In genomic region chr5:112867411-112867810, GRCh38 we compare ENCODE assay signal across 2 cellular contexts.
TF ChIP-seq lines count a peak whose summit lies in the region.

No MANE protein-coding gene starts in this region.

TF ChIP-seq in HepG2, 621 proteins besides CTCF, POLR2A, EP300 and RAD21:
- TF ChIP-seq, protein P1, sequence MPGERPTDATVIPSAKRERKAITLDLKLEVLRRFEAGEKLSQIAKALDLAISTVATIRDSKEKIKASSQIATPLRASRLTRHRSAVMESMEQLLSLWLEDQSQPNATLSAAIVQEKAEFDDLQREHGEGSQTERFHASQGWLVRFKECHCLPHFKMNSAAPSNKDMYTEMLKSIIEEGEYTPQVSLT (CRISPR knock-in tag; IDR thresholded peaks at IDR 0.05; ENCODE audit: borderline replicate concordance, low read depth), result no peak
- TF ChIP-seq, protein P2, sequence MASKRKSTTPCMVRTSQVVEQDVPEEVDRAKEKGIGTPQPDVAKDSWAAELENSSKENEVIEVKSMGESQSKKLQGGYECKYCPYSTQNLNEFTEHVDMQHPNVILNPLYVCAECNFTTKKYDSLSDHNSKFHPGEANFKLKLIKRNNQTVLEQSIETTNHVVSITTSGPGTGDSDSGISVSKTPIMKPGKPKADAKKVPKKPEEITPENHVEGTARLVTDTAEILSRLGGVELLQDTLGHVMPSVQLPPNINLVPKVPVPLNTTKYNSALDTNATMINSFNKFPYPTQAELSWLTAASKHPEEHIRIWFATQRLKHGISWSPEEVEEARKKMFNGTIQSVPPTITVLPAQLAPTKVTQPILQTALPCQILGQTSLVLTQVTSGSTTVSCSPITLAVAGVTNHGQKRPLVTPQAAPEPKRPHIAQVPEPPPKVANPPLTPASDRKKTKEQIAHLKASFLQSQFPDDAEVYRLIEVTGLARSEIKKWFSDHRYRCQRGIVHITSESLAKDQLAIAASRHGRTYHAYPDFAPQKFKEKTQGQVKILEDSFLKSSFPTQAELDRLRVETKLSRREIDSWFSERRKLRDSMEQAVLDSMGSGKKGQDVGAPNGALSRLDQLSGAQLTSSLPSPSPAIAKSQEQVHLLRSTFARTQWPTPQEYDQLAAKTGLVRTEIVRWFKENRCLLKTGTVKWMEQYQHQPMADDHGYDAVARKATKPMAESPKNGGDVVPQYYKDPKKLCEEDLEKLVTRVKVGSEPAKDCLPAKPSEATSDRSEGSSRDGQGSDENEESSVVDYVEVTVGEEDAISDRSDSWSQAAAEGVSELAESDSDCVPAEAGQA (IDR thresholded peaks at IDR 0.05; ENCODE audit: low read depth), result no peak
- TF ChIP-seq, protein P2 (CRISPR knock-in tag; IDR thresholded peaks at IDR 0.05; ENCODE audit: borderline replicate concordance), result no peak
- TF ChIP-seq HNRNPK (IDR thresholded peaks at IDR 0.05; ENCODE audit: low read depth, low read length, poor library complexity, severe bottlenecking), result no peak
- no peak for TF ChIP-seq ZNF280B (CRISPR knock-in tag; IDR thresholded peaks at IDR 0.05; ENCODE audit: borderline replicate concordance)

TF ChIP-seq in GM12878, 131 proteins besides CTCF, POLR2A, EP300 and RAD21:
- TF ChIP-seq, protein P3, sequence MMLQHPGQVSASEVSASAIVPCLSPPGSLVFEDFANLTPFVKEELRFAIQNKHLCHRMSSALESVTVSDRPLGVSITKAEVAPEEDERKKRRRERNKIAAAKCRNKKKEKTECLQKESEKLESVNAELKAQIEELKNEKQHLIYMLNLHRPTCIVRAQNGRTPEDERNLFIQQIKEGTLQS (IDR thresholded peaks at IDR 0.05; ENCODE audit: borderline replicate concordance, extremely low read depth, low read depth, low read length), result no peak
- TF ChIP-seq ETV6 (conservative IDR thresholded peaks at IDR 0.05 in 1 of 2, IDR thresholded peaks at IDR 0.05 in 1 of 2; ENCODE audit: borderline replicate concordance in 1 of 2, low read depth in 1 of 2) (no peak), RFX5 (IDR thresholded peaks at IDR 0.05; ENCODE audit: low read depth, low read length) (no peak), EED (IDR thresholded peaks at IDR 0.05; ENCODE audit: low read depth) (no peak), ZBED1 (IDR thresholded peaks at IDR 0.05; ENCODE audit: borderline replicate concordance) (no peak), SKIL (IDR thresholded peaks at IDR 0.05; ENCODE audit: low read depth, poor library complexity, severe bottlenecking) (no peak), PAX8 (IDR thresholded peaks at IDR 0.05) (no peak), YBX1 (IDR thresholded peaks at IDR 0.05) (no peak), ZNF274 (IDR thresholded peaks at IDR 0.05; ENCODE audit: insufficient read depth, insufficient read length) (no peak)
- TF ChIP-seq, protein P4, sequence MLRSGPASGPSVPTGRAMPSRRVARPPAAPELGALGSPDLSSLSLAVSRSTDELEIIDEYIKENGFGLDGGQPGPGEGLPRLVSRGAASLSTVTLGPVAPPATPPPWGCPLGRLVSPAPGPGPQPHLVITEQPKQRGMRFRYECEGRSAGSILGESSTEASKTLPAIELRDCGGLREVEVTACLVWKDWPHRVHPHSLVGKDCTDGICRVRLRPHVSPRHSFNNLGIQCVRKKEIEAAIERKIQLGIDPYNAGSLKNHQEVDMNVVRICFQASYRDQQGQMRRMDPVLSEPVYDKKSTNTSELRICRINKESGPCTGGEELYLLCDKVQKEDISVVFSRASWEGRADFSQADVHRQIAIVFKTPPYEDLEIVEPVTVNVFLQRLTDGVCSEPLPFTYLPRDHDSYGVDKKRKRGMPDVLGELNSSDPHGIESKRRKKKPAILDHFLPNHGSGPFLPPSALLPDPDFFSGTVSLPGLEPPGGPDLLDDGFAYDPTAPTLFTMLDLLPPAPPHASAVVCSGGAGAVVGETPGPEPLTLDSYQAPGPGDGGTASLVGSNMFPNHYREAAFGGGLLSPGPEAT (IDR thresholded peaks at IDR 0.05; ENCODE audit: low read depth), result no peak
TF ChIP-seq in GM12878: peak in this region for 0.
